In genomic region chrX:104108955-104109354, GRCh38 we compare ENCODE assay signal across 18 cellular contexts.
"Had no signal": no experiment of that assay in that cellular context is flagged by ENCODE, and none has a peak within 500 bp of the region (broad histone marks: within the 10 kb centered on the region; RNA-seq: fewer than 3 reads in every experiment).

No MANE protein-coding gene starts in this region.

- ATAC-seq: activated CD4-positive, CD25-positive, alpha-beta regulatory T cell treated with anti-CD3 and anti-CD28 coated beads, Interleukin-2, amount 50 U/mL, for 24 hours; psoas muscle; right lobe of liver; upper lobe of right lung had no signal

- H3K4me3 Mint-ChIP-seq: activated naive CD4-positive, alpha-beta T cell treated with anti-CD3 and anti-CD28 coated beads, Interleukin-2, amount 50 U/mL, for 24 hours had no signal

- H3K27me3 ChIP-seq: right lobe of liver, testis, upper lobe of right lung had no signal

- H3K27ac Mint-ChIP-seq: activated naive CD4-positive, alpha-beta T cell treated with anti-CD3 and anti-CD28 coated beads, Interleukin-2, amount 50 U/mL, for 24 hours had no signal

- H3K27ac ChIP-seq: breast epithelium, esophagus squamous epithelium, psoas muscle, right lobe of liver, testis, upper lobe of right lung had no signal

- DNase-seq: activated effector memory CD4-positive, alpha-beta T cell treated with Interleukin-2 at 50 U/mL for 16 hours; activated T-cell treated with anti-CD3 and anti-CD28 coated beads for 4 hours; aorta; esophagus squamous epithelium; foreskin fibroblast; glutamatergic neuron; mammary epithelial cell; psoas muscle; right lobe of liver; spleen; stimulated activated CD4-positive, alpha-beta T cell treated with anti-CD3 and anti-CD28 coated beads, Interleukin-1b, Interleukin-23, amount 100 ng/mL, for 48 hours; stimulated activated naive CD4-positive, alpha-beta T cell; SW 1271; upper lobe of right lung had no signal

- H3K9me3 Mint-ChIP-seq: activated naive CD4-positive, alpha-beta T cell treated with anti-CD3 and anti-CD28 coated beads, Interleukin-2, amount 50 U/mL, for 24 hours had no signal

- H3K4me3 ChIP-seq: breast epithelium, esophagus squamous epithelium, psoas muscle, right lobe of liver, spleen, testis, upper lobe of right lung had no signal

- H3K9me3 ChIP-seq: breast epithelium, esophagus squamous epithelium, psoas muscle, right lobe of liver, spleen, testis, upper lobe of right lung had no signal

- H3K36me3 ChIP-seq: breast epithelium, esophagus squamous epithelium, right lobe of liver, upper lobe of right lung had no signal

- H3K27me3 Mint-ChIP-seq: activated naive CD4-positive, alpha-beta T cell treated with anti-CD3 and anti-CD28 coated beads, Interleukin-2, amount 50 U/mL, for 24 hours had no signal

- H3K36me3 Mint-ChIP-seq: activated naive CD4-positive, alpha-beta T cell treated with anti-CD3 and anti-CD28 coated beads, Interleukin-2, amount 50 U/mL, for 24 hours had no signal

- H3K4me1 ChIP-seq: breast epithelium, psoas muscle, right lobe of liver, upper lobe of right lung had no signal
